8 cellular contexts compared by ENCODE assay signal in the genomic region with DNA sequence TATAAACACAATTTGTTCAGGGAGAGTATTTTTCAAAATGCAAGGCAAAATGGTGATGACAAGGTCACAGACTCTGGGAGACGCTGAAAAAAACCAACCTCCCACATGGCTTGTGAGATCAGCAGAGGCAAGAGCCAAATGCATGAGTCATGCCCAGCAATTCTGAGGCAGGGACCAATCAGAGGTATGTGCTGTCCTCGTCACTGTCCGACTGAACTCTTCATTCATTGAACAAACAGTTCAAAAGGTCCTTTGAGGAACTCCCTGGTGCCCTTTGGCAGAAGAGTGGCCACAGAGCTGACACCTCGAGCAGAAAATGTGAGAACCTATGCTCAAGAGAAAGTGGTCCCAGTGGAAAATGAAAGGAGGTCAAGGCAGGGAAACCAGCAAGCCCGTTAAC. TPM values are rescaled to one million over a fixed set of nuclear protein-coding genes. Genes with fewer than 3 reads are reported as not detected.
DNase-seq lines count a peak whose midpoint lies in the region; ATAC-seq and TF ChIP-seq lines count a peak whose summit lies in the region.

No MANE protein-coding gene starts in this region.

- ATAC-seq in left ventricle myocardium superior (peak; percentile 95), GM18861 (IDR thresholded peaks at IDR 0.05; ENCODE audit: unreplicated experiment) (no peak)

- H3K4me3 ChIP-seq in adrenal gland: peak overlapping the region in 1 of 4 donors; percentile 24

- intact Hi-C loops in adrenal gland (cut with DNase I) (no loop called here), left ventricle myocardium superior (cut with micrococcal nuclease) (no loop called here)

- H3K36me3 ChIP-seq in adrenal gland (replicated peaks in 1 of 2): no peaks in the 10 kb centered on the region

- DNase-seq in GM04503 (ENCODE audit: low read depth) (peak; percentile 93), adrenal gland (peak; percentile 83 to 95 (median 93)), left ventricle myocardium superior (peak; percentile 55), renal cortical epithelial cell (ENCODE audit: low read depth) (peak; percentile 85), NCI-H1417 treated with DMSO at 0.1 percent for 48 hours (lab: John Stamatoyannopoulos, UW) (no peak), NCI-H1105 (lab: John Stamatoyannopoulos, UW) (no peak)
- DNase-seq in stimulated activated naive CD4-positive, alpha-beta T cell treated with Interleukin-2 at 50 U/mL for 16 hours (lab: John Stamatoyannopoulos, UW): no peak

- no peaks in the 10 kb centered on the region for H3K9me3 ChIP-seq in adrenal gland (replicated peaks in 1 of 3)

- no peak for TF ChIP-seq CTCF in adrenal gland (IDR thresholded peaks at IDR 0.05)

- peak overlapping the region in 4 of 5 donors; percentile 22 to 82 (median 39) for H3K27ac ChIP-seq in adrenal gland

- 20 to 32% (median 23%) methylated on average over 5 of the region's 5 CpGs for WGBS in adrenal gland, 4 donors

- peaks cover 0 to 19% of the 10 kb centered on the region in 2 donors for H3K4me1 ChIP-seq in adrenal gland (replicated peaks in 1 of 2)

- TF ChIP-seq POLR2A in adrenal gland (IDR thresholded peaks at IDR 0.05): no peak

- H3K27me3 ChIP-seq in adrenal gland: no peaks in the 10 kb centered on the region

RNA-seq across cellular contexts. Expression of a gene that starts 51.0 kb away (rescaled TPM):
- 100 to 1,000 TPM in 1 of 8 donors, 10 to 100 TPM in 7; 21.0 to 102 (median 38.7) TPM for total RNA-seq in adrenal gland
- polyA plus RNA-seq in adrenal gland: 10 to 100 TPM in 1 of 3 donors, 1 to 10 TPM in 2; 3.0 to 22.4 (median 3.5) TPM
- 7.3 TPM for total RNA-seq in left ventricle myocardium superior
- total RNA-seq in renal cortical epithelial cell: 3.1 and 7.6 TPM in 2 replicates

Comparison
In these comparisons a context has a peak if more than half of its experiments do, and no peak if none do; other contexts are left out.
1. DNase-seq: peak in GM04503 (single experiment), adrenal gland (7 of 7), left ventricle myocardium superior (single experiment) and renal cortical epithelial cell (single experiment); none in stimulated activated naive CD4-positive, alpha-beta T cell treated with Interleukin-2 at 50 U/mL for 16 hours (single experiment), NCI-H1417 treated with DMSO at 0.1 percent for 48 hours (single experiment) and NCI-H1105 (single experiment).